ENCODE assay signal across 8 cellular contexts in genomic region chr5:141617682-141618029, GRCh38. TPM values are rescaled to one million over a fixed set of nuclear protein-coding genes. Genes with fewer than 3 reads are reported as not detected.
DNase-seq lines count a peak whose midpoint lies in the region; ATAC-seq, FAIRE-seq and TF ChIP-seq lines count a peak whose summit lies in the region.

No MANE protein-coding gene starts in this region.

- H3K27me3 ChIP-seq in foreskin keratinocyte (no peaks in the 10 kb centered on the region), small intestine (ENCODE audit: control insufficient read depth in 2 of 2, insufficient read depth in 2 of 2, low read length in 2 of 2) (no peaks in the 10 kb centered on the region)

- no peaks in the 10 kb centered on the region for H3K27me3 Mint-ChIP-seq in T-cell

- POLR2A ChIA-PET in HEK293T (lab: Yijun Ruan, JAX), result interaction anchor here (0.9 to 5.6 kb wide), 6 partner anchors 9 to 24 kb away, joined by 3 to 61 read pairs (median 4); partner anchors contain the start of genes HDAC3 and RELL2
- POLR2A ChIA-PET in T-cell (lab: Charles Lee), result interaction anchor here (0.5 to 1.9 kb wide), 11 partner anchors 9 to 1162 kb away, joined by 3 to 20 read pairs (median 5); partner anchors contain the start of genes HDAC3 (in 1 of the 2) and RELL2 (in 1 of the 2)

- no peaks in the 10 kb centered on the region for H3K9me3 ChIP-seq in small intestine (ENCODE audit: control insufficient read depth, low read depth)

- H3K4me1 ChIP-seq in foreskin keratinocyte, result peaks cover 19% of the 10 kb centered on the region
- H3K4me1 ChIP-seq in small intestine (ENCODE audit: control insufficient read depth in 2 of 2, insufficient read depth in 1 of 2, low read depth in 1 of 2, low read length in 1 of 2), result peaks cover 6 to 7% of the 10 kb centered on the region in 2 donors

- H3K4me3 ChIP-seq in small intestine (ENCODE audit: low read depth in 1 of 2, low read length in 2 of 2), result peak overlapping the region; percentile 94 to 96

- peaks cover 54 to 62% (median 60%) of the 10 kb centered on the region in 3 donors for H3K4me1 Mint-ChIP-seq in T-cell

- no peaks in the 10 kb centered on the region for H3K9me3 Mint-ChIP-seq in T-cell

- CTCF ChIA-PET in HEK293T (lab: Yijun Ruan, JAX), result interaction anchor here (0.6 to 6.2 kb wide), 7 partner anchors 11 to 395 kb away, joined by 3 to 98 read pairs (median 4); partner anchors contain the start of genes HDAC3, PCDHB14 and RELL2
- CTCF ChIA-PET in T-cell (lab: Charles Lee), result interaction anchor here (0.6 to 14.5 kb wide), 16 partner anchors 10 to 352 kb away, joined by 3 to 514 read pairs (median 7); partner anchors contain the start of genes HDAC3 (in 2 of the 2), RELL2 (in 2 of the 2), FCHSD1 (in 1 of the 2) and RNF14 (in 1 of the 2)

- H3K36me3 ChIP-seq in small intestine (ENCODE audit: control insufficient read depth in 2 of 2, insufficient read depth in 2 of 2, low read length in 2 of 2), result peaks cover 1 to 6% of the 10 kb centered on the region in 2 donors

- no peak for ATAC-seq in T-cell (replicated peaks in 1 of 4)
- no peak for ATAC-seq in foreskin keratinocyte
- ATAC-seq in GM21515 (IDR thresholded peaks at IDR 0.05; ENCODE audit: unreplicated experiment), result no peak
- ATAC-seq in HG02588 (IDR thresholded peaks at IDR 0.05; ENCODE audit: unreplicated experiment), result no peak

- H3K27ac Mint-ChIP-seq in T-cell, result peak overlapping the region; percentile 96 to 97

- FAIRE-seq in small intestine (lab: Jason Lieb, UNC), result no peak

- DNase-seq in HEK293T (ENCODE audit: extremely low spot score) (peak; percentile 21), T-cell (no peak), foreskin keratinocyte (no peak), small intestine (no peak), SIG-M5 (lab: John Stamatoyannopoulos, UW) (no peak)
- no peak for DNase-seq in activated CD8-positive, alpha-beta memory T cell treated with anti-CD3 and anti-CD28 coated beads, Interleukin-2, amount 50 U/mL, for 48 hours

- TF ChIP-seq CTCF in foreskin keratinocyte (conservative IDR thresholded peaks at IDR 0.05), result no peak

- peak overlapping the region; percentile 76 for H3K27ac ChIP-seq in foreskin keratinocyte
- H3K27ac ChIP-seq in small intestine (ENCODE audit: low read depth in 1 of 2, low read length in 1 of 2), result peak overlapping the region; percentile 92 to 99

- WGBS in small intestine, 3 donors, result 1 to 8% (median 1%) methylated on average over 9 of the region's 9 CpGs

- peaks cover 30% of the 10 kb centered on the region for H3K36me3 Mint-ChIP-seq in T-cell

- H3K4me3 Mint-ChIP-seq in T-cell, result peak overlapping the region; percentile 94 to 99 (median 98)

TF ChIP-seq in HEK293T, 16 proteins besides CTCF, POLR2A, EP300 and RAD21:
- TF ChIP-seq, protein P1, sequence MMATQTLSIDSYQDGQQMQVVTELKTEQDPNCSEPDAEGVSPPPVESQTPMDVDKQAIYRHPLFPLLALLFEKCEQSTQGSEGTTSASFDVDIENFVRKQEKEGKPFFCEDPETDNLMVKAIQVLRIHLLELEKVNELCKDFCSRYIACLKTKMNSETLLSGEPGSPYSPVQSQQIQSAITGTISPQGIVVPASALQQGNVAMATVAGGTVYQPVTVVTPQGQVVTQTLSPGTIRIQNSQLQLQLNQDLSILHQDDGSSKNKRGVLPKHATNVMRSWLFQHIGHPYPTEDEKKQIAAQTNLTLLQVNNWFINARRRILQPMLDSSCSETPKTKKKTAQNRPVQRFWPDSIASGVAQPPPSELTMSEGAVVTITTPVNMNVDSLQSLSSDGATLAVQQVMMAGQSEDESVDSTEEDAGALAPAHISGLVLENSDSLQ (IDR thresholded peaks at IDR 0.05), result peak; percentile 56
- TF ChIP-seq SP1 (IDR thresholded peaks at IDR 0.05), result no peak
- peak; percentile 86 for TF ChIP-seq ARNT (IDR thresholded peaks at IDR 0.05)

RNA-seq across cellular contexts. Expression of gene DIAPH1, which starts 1.1 kb away (rescaled TPM):
- 100 to 1,000 TPM; 190 to 271 (median 211) TPM for total RNA-seq in T-cell
- 146 TPM in 2 replicates for total RNA-seq in foreskin keratinocyte
- polyA plus RNA-seq in foreskin keratinocyte, result 118 and 134 TPM in 2 replicates
- polyA plus RNA-seq in small intestine, result 10 to 100 TPM; 58.4 to 97.3 (median 87.8) TPM

RNA-seq across cellular contexts. Expression of gene HDAC3, which starts 19.0 kb away (rescaled TPM):
- 10 to 100 TPM; 68.5 to 78.5 (median 73.8) TPM for total RNA-seq in T-cell
- 64.1 and 67.5 TPM in 2 replicates for total RNA-seq in foreskin keratinocyte
- polyA plus RNA-seq in foreskin keratinocyte, result 65.9 and 71.7 TPM in 2 replicates
- polyA plus RNA-seq in small intestine, result 10 to 100 TPM; 39.0 to 56.2 (median 42.9) TPM

RNA-seq across cellular contexts. Expression of gene RELL2, which starts 19.1 kb away (rescaled TPM):
- 10 to 100 TPM; 15.3 to 30.7 (median 26.0) TPM for total RNA-seq in T-cell
- 16.3 and 20.3 TPM in 2 replicates for total RNA-seq in foreskin keratinocyte
- 16.7 and 21.5 TPM in 2 replicates for polyA plus RNA-seq in foreskin keratinocyte
- 1 to 10 TPM; 3.4 to 5.4 (median 4.3) TPM for polyA plus RNA-seq in small intestine

RNA-seq across cellular contexts. Expression of gene FCHSD1, which starts 33.6 kb away (rescaled TPM):
- total RNA-seq in T-cell (100 to 1,000 TPM in 3 of 5 donors, 10 to 100 TPM in 2; 68.5 to 103 (median 101) TPM), foreskin keratinocyte (13.5 and 14.6 TPM in 2 replicates)
- polyA plus RNA-seq in foreskin keratinocyte (9.8 and 11.3 TPM in 2 replicates), small intestine (10 to 100 TPM in 2 of 3 donors, 1 to 10 TPM in 1; 8.3 to 14.8 (median 12.4) TPM)
